20 cellular contexts compared by ENCODE assay signal in the genomic region with DNA sequence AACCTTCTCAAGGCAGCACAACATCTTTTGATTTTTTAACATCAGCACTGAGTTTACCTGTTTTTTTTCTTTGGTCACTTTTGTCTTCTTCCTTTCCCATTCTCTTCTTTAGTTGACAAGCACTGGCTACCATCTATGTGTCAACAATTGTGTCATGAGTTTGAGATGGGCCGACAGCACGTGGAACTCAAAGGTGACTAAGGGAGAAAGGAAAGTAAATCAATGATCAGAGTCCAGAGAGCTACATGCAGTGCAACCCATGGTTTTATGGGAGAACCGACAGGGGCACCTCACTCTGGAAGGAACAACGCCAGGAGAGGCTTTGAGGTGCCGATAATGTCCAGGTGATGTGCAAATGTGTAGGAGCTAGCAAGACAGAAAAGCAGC.
A peak's percentile ranks its signal among the peaks of the same experiment; 100 is the strongest.
DNase-seq lines count a peak whose midpoint lies in the region; ATAC-seq, FAIRE-seq and TF ChIP-seq lines count a peak whose summit lies in the region.
"Had no signal": no experiment of that assay in that cellular context is flagged by ENCODE, and none has a peak within 500 bp of the region (broad histone marks: within the 10 kb centered on the region; RNA-seq: fewer than 3 reads in every experiment).

No MANE protein-coding gene starts in this region.

- peaks cover 14% of the 10 kb centered on the region for H3K9me3 Mint-ChIP-seq in activated T-helper 1 cell treated with anti-CD3 and anti-CD28 coated beads, Interleukin-12 subunit alpha, Interleukin-12 subunit beta, Interleukin-2, Interleukin-4 antibody, amounts not matched to agents 30 ng/mL and 10 ng/mL and 1 ng/mL, durations not matched to agents 14 hours and 24 hours and 36 hours
- H3K9me3 Mint-ChIP-seq: stimulated activated memory B cell treated with anti-CD40 and anti-IgM and Interleukin-4, amounts not matched to agents 10 μg/mL and 1 μg/mL and 100 μg/mL, for 72 hours had no signal

- H3K27ac ChIP-seq in small intestine (ENCODE audit: low read depth in 1 of 2, low read length in 1 of 2), result no peak overlapping the region
- H3K27ac ChIP-seq: GM23248, RWPE1, thyroid gland had no signal

- H3K4me1 Mint-ChIP-seq in activated T-helper 1 cell treated with anti-CD3 and anti-CD28 coated beads, Interleukin-12 subunit alpha, Interleukin-12 subunit beta, Interleukin-2, Interleukin-4 antibody, amounts not matched to agents 30 ng/mL and 10 ng/mL and 1 ng/mL, durations not matched to agents 14 hours and 24 hours and 36 hours (ENCODE audit: low read depth), result peaks cover 74% of the 10 kb centered on the region
- H3K4me1 Mint-ChIP-seq: stimulated activated memory B cell treated with anti-CD40 and anti-IgM and Interleukin-4, amounts not matched to agents 10 μg/mL and 1 μg/mL and 100 μg/mL, for 72 hours had no signal

- DNase-seq in stimulated activated CD4-positive, alpha-beta T cell treated with anti-CD3 and anti-CD28 coated beads, Interleukin-15, amount 100 ng/mL, for 24 hours, result peak; percentile 18
- DNase-seq in stimulated activated CD4-positive, alpha-beta T cell treated with anti-CD3 and anti-CD28 coated beads, Interleukin-12 subunit alpha, Interleukin-12 subunit beta, amount 100 ng/mL, for 4 hours, result no peak
- no peak for DNase-seq in activated T-helper 1 cell treated with anti-CD3 and anti-CD28 coated beads, Interleukin-12 subunit alpha, Interleukin-12 subunit beta, Interleukin-2, Interleukin-4 antibody, amounts not matched to agents 30 ng/mL and 10 ng/mL and 1 ng/mL, durations not matched to agents 14 hours and 24 hours and 36 hours (ENCODE audit: low spot score)
- DNase-seq in left lobe of liver (ENCODE audit: low spot score), result peak; percentile 54
- DNase-seq in small intestine, result no peak
- DNase-seq: NCI-H1436 treated with DMSO at 0.1 percent for 48 hours, NCI-H2171, NCI-H524 treated with DMSO at 0.1 percent for 48 hours, occipital lobe had no signal

- 32 to 73% (median 49%) methylated on average over 5 of the region's 5 CpGs for WGBS in small intestine, 3 donors

- intact Hi-C loops in activated T-helper 1 cell treated with anti-CD3 and anti-CD28 coated beads, Interleukin-12 subunit alpha, Interleukin-12 subunit beta, Interleukin-2, Interleukin-4 antibody, amounts not matched to agents 30 ng/mL and 10 ng/mL and 1 ng/mL, durations not matched to agents 14 hours and 24 hours and 36 hours (cut with micrococcal nuclease), result loop anchor here (1.0 to 10.0 kb wide), 20 partner anchors 22 to 1014 kb away; no protein-coding TSS in a partner anchor

- no peaks in the 10 kb centered on the region for H3K9me3 ChIP-seq in small intestine (ENCODE audit: control insufficient read depth, low read depth)
- H3K9me3 ChIP-seq: SK-N-SH, thyroid gland had no signal

- peaks cover 24% of the 10 kb centered on the region for H3K36me3 Mint-ChIP-seq in activated T-helper 1 cell treated with anti-CD3 and anti-CD28 coated beads, Interleukin-12 subunit alpha, Interleukin-12 subunit beta, Interleukin-2, Interleukin-4 antibody, amounts not matched to agents 30 ng/mL and 10 ng/mL and 1 ng/mL, durations not matched to agents 14 hours and 24 hours and 36 hours (ENCODE audit: low read depth)
- H3K36me3 Mint-ChIP-seq: IgD-negative memory B cell; stimulated activated memory B cell treated with anti-CD40 and anti-IgM and Interleukin-4, amounts not matched to agents 10 μg/mL and 1 μg/mL and 100 μg/mL, for 72 hours had no signal

- H3K4me1 ChIP-seq in small intestine (ENCODE audit: control insufficient read depth in 2 of 2, insufficient read depth in 1 of 2, low read depth in 1 of 2, low read length in 1 of 2), result no peaks in the 10 kb centered on the region
- H3K4me1 ChIP-seq: thyroid gland had no signal

- no peaks in the 10 kb centered on the region for H3K27me3 ChIP-seq in small intestine (ENCODE audit: control insufficient read depth in 2 of 2, insufficient read depth in 2 of 2, low read length in 2 of 2)
- H3K27me3 ChIP-seq: thyroid gland had no signal

- H3K27me3 Mint-ChIP-seq in activated T-helper 1 cell treated with anti-CD3 and anti-CD28 coated beads, Interleukin-12 subunit alpha, Interleukin-12 subunit beta, Interleukin-2, Interleukin-4 antibody, amounts not matched to agents 30 ng/mL and 10 ng/mL and 1 ng/mL, durations not matched to agents 14 hours and 24 hours and 36 hours (ENCODE audit: insufficient read depth), result no peaks in the 10 kb centered on the region

- H3K27ac Mint-ChIP-seq in activated T-helper 1 cell treated with anti-CD3 and anti-CD28 coated beads, Interleukin-12 subunit alpha, Interleukin-12 subunit beta, Interleukin-2, Interleukin-4 antibody, amounts not matched to agents 30 ng/mL and 10 ng/mL and 1 ng/mL, durations not matched to agents 14 hours and 24 hours and 36 hours, result peak overlapping the region; percentile 93
- H3K27ac Mint-ChIP-seq: stimulated activated memory B cell treated with anti-CD40 and anti-IgM and Interleukin-4, amounts not matched to agents 10 μg/mL and 1 μg/mL and 100 μg/mL, for 72 hours had no signal

- no peak for FAIRE-seq in small intestine (lab: Jason Lieb, UNC)
- FAIRE-seq: GM12878, islet of Langerhans had no signal

- H3K4me3 Mint-ChIP-seq in activated T-helper 1 cell treated with anti-CD3 and anti-CD28 coated beads, Interleukin-12 subunit alpha, Interleukin-12 subunit beta, Interleukin-2, Interleukin-4 antibody, amounts not matched to agents 30 ng/mL and 10 ng/mL and 1 ng/mL, durations not matched to agents 14 hours and 24 hours and 36 hours, result peak overlapping the region; percentile 71
- H3K4me3 Mint-ChIP-seq: IgD-negative memory B cell; stimulated activated memory B cell treated with anti-CD40 and anti-IgM and Interleukin-4, amounts not matched to agents 10 μg/mL and 1 μg/mL and 100 μg/mL, for 72 hours had no signal

- H3K4me3 ChIP-seq in small intestine (ENCODE audit: low read depth in 1 of 2, low read length in 2 of 2), result no peak overlapping the region
- H3K4me3 ChIP-seq: GM12878, GM23248, lung, thyroid gland had no signal

- ATAC-seq in left lobe of liver (peak; percentile 80), GM21381 (IDR thresholded peaks at IDR 0.05; ENCODE audit: unreplicated experiment) (no peak), SK-N-SH treated with all-trans-retinoic acid at 6 μM for 48 hours (no peak)
- ATAC-seq: GM12878; stimulated activated memory B cell treated with anti-CD40 and anti-IgM and Interleukin-4, amounts not matched to agents 10 μg/mL and 1 μg/mL and 100 μg/mL, for 72 hours had no signal

- no peaks in the 10 kb centered on the region for H3K36me3 ChIP-seq in small intestine (ENCODE audit: control insufficient read depth in 2 of 2, insufficient read depth in 2 of 2, low read length in 2 of 2)
- H3K36me3 ChIP-seq: thyroid gland had no signal

TF ChIP-seq in SK-N-SH treated with all-trans-retinoic acid at 6 μM for 48 hours, 23 proteins besides CTCF, POLR2A, EP300 and RAD21:
- TF ChIP-seq, protein P1, sequence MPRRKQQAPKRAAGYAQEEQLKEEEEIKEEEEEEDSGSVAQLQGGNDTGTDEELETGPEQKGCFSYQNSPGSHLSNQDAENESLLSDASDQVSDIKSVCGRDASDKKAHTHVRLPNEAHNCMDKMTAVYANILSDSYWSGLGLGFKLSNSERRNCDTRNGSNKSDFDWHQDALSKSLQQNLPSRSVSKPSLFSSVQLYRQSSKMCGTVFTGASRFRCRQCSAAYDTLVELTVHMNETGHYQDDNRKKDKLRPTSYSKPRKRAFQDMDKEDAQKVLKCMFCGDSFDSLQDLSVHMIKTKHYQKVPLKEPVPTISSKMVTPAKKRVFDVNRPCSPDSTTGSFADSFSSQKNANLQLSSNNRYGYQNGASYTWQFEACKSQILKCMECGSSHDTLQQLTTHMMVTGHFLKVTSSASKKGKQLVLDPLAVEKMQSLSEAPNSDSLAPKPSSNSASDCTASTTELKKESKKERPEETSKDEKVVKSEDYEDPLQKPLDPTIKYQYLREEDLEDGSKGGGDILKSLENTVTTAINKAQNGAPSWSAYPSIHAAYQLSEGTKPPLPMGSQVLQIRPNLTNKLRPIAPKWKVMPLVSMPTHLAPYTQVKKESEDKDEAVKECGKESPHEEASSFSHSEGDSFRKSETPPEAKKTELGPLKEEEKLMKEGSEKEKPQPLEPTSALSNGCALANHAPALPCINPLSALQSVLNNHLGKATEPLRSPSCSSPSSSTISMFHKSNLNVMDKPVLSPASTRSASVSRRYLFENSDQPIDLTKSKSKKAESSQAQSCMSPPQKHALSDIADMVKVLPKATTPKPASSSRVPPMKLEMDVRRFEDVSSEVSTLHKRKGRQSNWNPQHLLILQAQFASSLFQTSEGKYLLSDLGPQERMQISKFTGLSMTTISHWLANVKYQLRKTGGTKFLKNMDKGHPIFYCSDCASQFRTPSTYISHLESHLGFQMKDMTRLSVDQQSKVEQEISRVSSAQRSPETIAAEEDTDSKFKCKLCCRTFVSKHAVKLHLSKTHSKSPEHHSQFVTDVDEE (CRISPR knock-in tag; IDR thresholded peaks at IDR 0.05), result no peak

Comparison
In these comparisons a context has a peak if more than half of its experiments do, and no peak if none do; other contexts are left out.
1. DNase-seq: peak in stimulated activated CD4-positive, alpha-beta T cell treated with anti-CD3 and anti-CD28 coated beads, Interleukin-15, amount 100 ng/mL, for 24 hours (single experiment) and left lobe of liver (single experiment); none in stimulated activated CD4-positive, alpha-beta T cell treated with anti-CD3 and anti-CD28 coated beads, Interleukin-12 subunit alpha, Interleukin-12 subunit beta, amount 100 ng/mL, for 4 hours (single experiment), activated T-helper 1 cell treated with anti-CD3 and anti-CD28 coated beads, Interleukin-12 subunit alpha, Interleukin-12 subunit beta, Interleukin-2, Interleukin-4 antibody, amounts not matched to agents 30 ng/mL and 10 ng/mL and 1 ng/mL, durations not matched to agents 14 hours and 24 hours and 36 hours (single experiment) and small intestine (single experiment).